8 cellular contexts compared by ENCODE assay signal in the genomic region with DNA sequence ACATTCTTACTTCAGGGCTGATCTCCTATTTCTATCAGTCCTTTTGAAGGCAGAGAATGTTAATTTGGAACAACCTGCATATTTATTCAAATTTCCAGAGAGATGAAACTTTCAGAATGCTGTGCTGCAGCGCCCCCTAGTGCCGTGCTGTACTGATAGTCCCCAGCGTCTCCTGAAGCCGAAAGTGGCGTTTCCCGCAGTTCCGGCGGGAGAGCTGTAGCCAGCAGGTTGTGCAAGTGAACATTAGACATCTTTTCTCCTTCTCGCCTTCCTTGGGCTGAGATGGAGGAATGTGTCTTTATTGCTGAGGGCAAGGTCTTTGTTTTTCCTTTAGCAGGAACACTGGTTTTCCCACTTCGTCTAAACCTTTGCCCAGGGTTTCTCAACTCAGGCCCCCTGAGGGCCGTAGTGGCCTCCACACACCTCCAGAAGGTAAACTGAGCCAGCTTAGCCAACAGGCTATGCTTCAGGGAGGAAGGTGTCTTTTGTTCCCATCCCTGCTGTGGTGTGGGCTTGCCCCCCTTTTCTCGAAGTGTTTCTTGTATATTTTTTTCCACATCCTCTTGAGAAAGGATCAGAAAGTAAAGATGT. TPM values are rescaled to one million over a fixed set of nuclear protein-coding genes. Genes with fewer than 3 reads are reported as not detected.
A peak's percentile ranks its signal among the peaks of the same experiment; 100 is the strongest.
DNase-seq lines count a peak whose midpoint lies in the region; ATAC-seq and TF ChIP-seq lines count a peak whose summit lies in the region.

No MANE protein-coding gene starts in this region.

- H3K27me3 ChIP-seq in SJSA1 (replicated peaks) = no peaks in the 10 kb centered on the region
- H3K27me3 ChIP-seq in gastroesophageal sphincter = no peaks in the 10 kb centered on the region
- no peaks in the 10 kb centered on the region for H3K27me3 ChIP-seq in neutrophil
- H3K27me3 ChIP-seq in stomach = no peaks in the 10 kb centered on the region

- DNase-seq in SIG-M5 treated with dmso at 0.1 percent for 504 hours (lab: John Stamatoyannopoulos, UW; ENCODE audit: unreplicated experiment) (peak; percentile 83), SIG-M5 (lab: John Stamatoyannopoulos, UW) (no peak), Kasumi-1 (lab: John Stamatoyannopoulos, UW) (peak; percentile 86 to 93), SJSA1 (ENCODE audit: low read depth in 1 of 2, low spot score in 2 of 2) (peak; percentile 70 to 82), stomach (peak; percentile 93)
- DNase-seq in activated naive CD4-positive, alpha-beta T cell treated with Interleukin-2 at 50 U/mL for 16 hours = peak; percentile 82

- intact Hi-C loops in stomach (cut with DNase I; ENCODE audit: low total_unique reads) = loop anchor here (5.0 kb wide), 1 partner anchor 54 kb away; no protein-coding TSS in a partner anchor

- H3K36me3 ChIP-seq in SJSA1 = peaks cover 19% of the 10 kb centered on the region
- no peaks in the 10 kb centered on the region for H3K36me3 ChIP-seq in gastroesophageal sphincter
- H3K36me3 ChIP-seq in neutrophil = no peaks in the 10 kb centered on the region
- H3K36me3 ChIP-seq in stomach = peaks cover 0 to 4% (median 0%) of the 10 kb centered on the region in 4 donors

- TF ChIP-seq CTCF in gastroesophageal sphincter (IDR thresholded peaks at IDR 0.05) (peak; percentile 89 to 94 (median 91)), neutrophil (IDR thresholded peaks at IDR 0.05) (peak; percentile 89), stomach (IDR thresholded peaks at IDR 0.05) (peak in 5 of 7 experiments; percentile 71 to 94 (median 89))

- 0 to 7% methylated on average over 6 to 9 of the region's 12 CpGs for WGBS in gastroesophageal sphincter (ENCODE audit: low coverage in 1 of 2), 2 donors
- WGBS in stomach, 5 donors = 9 to 14% (median 12%) methylated on average over 12 of the region's 12 CpGs

- H3K4me3 ChIP-seq in SJSA1 (no peak overlapping the region), gastroesophageal sphincter (no peak overlapping the region), neutrophil (ENCODE audit: low read depth in 1 of 2, low read length in 1 of 2) (peak overlapping the region; percentile 61 to 64), stomach (peak overlapping the region in 2 of 4 donors; percentile 23 to 24)

- ATAC-seq in gastroesophageal sphincter = peak; percentile 90

- H3K4me1 ChIP-seq in SJSA1 (replicated peaks) (peaks cover 46% of the 10 kb centered on the region), gastroesophageal sphincter (peaks cover 3 to 84% (median 22%) of the 10 kb centered on the region in 3 donors), neutrophil (ENCODE audit: control insufficient read depth in 1 of 2, insufficient read depth in 1 of 2, low read depth in 1 of 2, low read length in 1 of 2) (peaks cover 33 to 36% of the 10 kb centered on the region in 2 experiments), stomach (peaks cover 37 to 86% (median 67%) of the 10 kb centered on the region in 4 donors)

- TF ChIP-seq POLR2A in gastroesophageal sphincter (IDR thresholded peaks at IDR 0.05) (no peak), stomach (IDR thresholded peaks at IDR 0.05) (no peak)

- H3K27ac ChIP-seq in SJSA1 (no peak overlapping the region), gastroesophageal sphincter (peak overlapping the region in 3 of 4 donors; percentile 15 to 67 (median 63)), neutrophil (peak overlapping the region; percentile 84), stomach (peak overlapping the region in 4 of 5 donors; percentile 21 to 72 (median 69))

- TF ChIP-seq EP300 in gastroesophageal sphincter (IDR thresholded peaks at IDR 0.05) = no peak
- TF ChIP-seq EP300 in stomach (IDR thresholded peaks at IDR 0.05) = no peak

- H3K9me3 ChIP-seq in SJSA1 (replicated peaks) (no peaks in the 10 kb centered on the region), gastroesophageal sphincter (no peaks in the 10 kb centered on the region), neutrophil (no peaks in the 10 kb centered on the region), stomach (no peaks in the 10 kb centered on the region)

RNA-seq across cellular contexts. Expression of gene USP10, which starts 26.4 kb away (rescaled TPM):
- 53.3 and 59.7 TPM in 2 replicates for total RNA-seq in SJSA1 (2014; rRNA removed; shearing (Covaris generic))
- total RNA-seq in gastroesophageal sphincter (10 to 100 TPM; 49.1 to 70.2 (median 60.0) TPM), stomach (100 to 1,000 TPM in 1 of 5 donors, 10 to 100 TPM in 4; 37.4 to 183 (median 54.2) TPM)
- polyA plus RNA-seq in stomach = 10 to 100 TPM; 17.1 to 33.0 (median 22.6) TPM

Comparison
In these comparisons a context has a peak if more than half of its experiments do, and no peak if none do; other contexts are left out.
1. H3K4me3 ChIP-seq: peak in neutrophil (2 of 2); none in SJSA1 (single experiment) and gastroesophageal sphincter (0 of 2).
2. Peak in every context shown above with its lines, with median percentiles within 50 percentile points of each other: CTCF ChIP-seq.